24 cellular contexts compared by ENCODE assay signal in genomic region chr9:132055756-132056155, GRCh38.
"Had no signal": no experiment of that assay in that cellular context is flagged by ENCODE, and none has a peak within 500 bp of the region (broad histone marks: within the 10 kb centered on the region; RNA-seq: fewer than 3 reads in every experiment).

No MANE protein-coding gene starts in this region.

- ATAC-seq: activated T-helper 17 cell treated with anti-CD3 and anti-CD28 coated beads, Interleukin-2, amount 50 U/mL, for 72 hours; Panc1; Right ventricle myocardium inferior; T-cell had no signal

- DNase-seq: activated CD4-positive, alpha-beta memory T cell treated with anti-CD3 and anti-CD28 coated beads for 36 hours; activated CD4-positive, alpha-beta T cell treated with anti-CD3 and anti-CD28 coated beads, Interleukin-2, amount 10 ng/mL, durations not matched to agents 7 days and 5 days; activated CD4-positive, CD25-positive, alpha-beta regulatory T cell; activated CD8-positive, alpha-beta memory T cell treated with anti-CD3 and anti-CD28 coated beads for 24 hours; activated gamma-delta T cell; activated naive CD4-positive, alpha-beta T cell treated with anti-CD3 and anti-CD28 coated beads for 36 hours; activated T-cell treated with anti-CD3 and anti-CD28 coated beads, Interleukin-2, amount 50 U/mL, for 48 hours; amygdala; brain microvascular endothelial cell; NCI-H1092; NCI-H146; NCI-H187 treated with DMSO at 0.1 percent for 48 hours; NCI-H2081 treated with DMSO at 0.1 percent for 48 hours; NCI-H226; NK-92 treated with Interleukin-12 subunit alpha and Interleukin-12 subunit beta, amount 100 ng/mL, for 24 hours; OCI-M1; RPMI8226; T-cell; T-helper 2 cell; T1000 had no signal

- FAIRE-seq: TTC549 had no signal
